Comparison of ENCODE assay signal across 2 cellular contexts in the genomic region with DNA sequence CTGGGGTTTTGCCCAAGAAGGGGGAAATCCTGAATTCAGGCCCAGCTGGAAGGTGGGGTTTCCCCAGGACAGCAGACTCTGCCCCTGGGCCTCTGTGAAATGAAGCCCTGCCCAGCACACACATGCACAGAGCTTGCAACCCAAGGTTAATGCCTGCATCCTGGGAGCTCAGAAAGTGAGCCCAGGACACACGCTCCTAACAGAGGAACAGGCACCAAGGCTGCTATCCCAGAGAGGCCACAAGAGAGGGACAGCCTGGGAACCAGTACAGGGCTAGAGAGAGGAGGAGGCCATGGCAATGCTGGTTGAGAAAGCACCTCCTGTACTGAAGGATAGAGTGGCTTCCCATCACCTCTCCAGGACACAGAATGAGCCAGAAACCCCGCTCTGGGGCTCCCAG.
TF ChIP-seq lines count a peak whose summit lies in the region.

No MANE protein-coding gene starts in this region.

TF ChIP-seq in HepG2, 621 proteins besides CTCF, POLR2A, EP300 and RAD21:
- no peak for TF ChIP-seq HOXA5 (CRISPR knock-in tag; IDR thresholded peaks at IDR 0.05)
- TF ChIP-seq CCAR2 (optimal IDR thresholded peaks at IDR 0.05; ENCODE audit: low read depth, low read length): no peak
- TF ChIP-seq, protein P1, sequence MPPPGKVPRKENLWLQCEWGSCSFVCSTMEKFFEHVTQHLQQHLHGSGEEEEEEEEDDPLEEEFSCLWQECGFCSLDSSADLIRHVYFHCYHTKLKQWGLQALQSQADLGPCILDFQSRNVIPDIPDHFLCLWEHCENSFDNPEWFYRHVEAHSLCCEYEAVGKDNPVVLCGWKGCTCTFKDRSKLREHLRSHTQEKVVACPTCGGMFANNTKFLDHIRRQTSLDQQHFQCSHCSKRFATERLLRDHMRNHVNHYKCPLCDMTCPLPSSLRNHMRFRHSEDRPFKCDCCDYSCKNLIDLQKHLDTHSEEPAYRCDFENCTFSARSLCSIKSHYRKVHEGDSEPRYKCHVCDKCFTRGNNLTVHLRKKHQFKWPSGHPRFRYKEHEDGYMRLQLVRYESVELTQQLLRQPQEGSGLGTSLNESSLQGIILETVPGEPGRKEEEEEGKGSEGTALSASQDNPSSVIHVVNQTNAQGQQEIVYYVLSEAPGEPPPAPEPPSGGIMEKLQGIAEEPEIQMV (CRISPR knock-in tag; IDR thresholded peaks at IDR 0.05; ENCODE audit: low read depth): no peak
- TF ChIP-seq HOXA9 (CRISPR knock-in tag; IDR thresholded peaks at IDR 0.05; ENCODE audit: borderline replicate concordance): no peak
- TF ChIP-seq HNRNPLL (IDR thresholded peaks at IDR 0.05; ENCODE audit: low read depth, low read length, poor library complexity, severe bottlenecking): no peak
- no peak for TF ChIP-seq TMF1 (CRISPR knock-in tag; IDR thresholded peaks at IDR 0.05; ENCODE audit: low read depth)
- no peak for TF ChIP-seq ZNF225 (CRISPR knock-in tag; IDR thresholded peaks at IDR 0.05)
- TF ChIP-seq NCOA2 (CRISPR knock-in tag; IDR thresholded peaks at IDR 0.05): no peak
- no peak for TF ChIP-seq NFE2L1 (CRISPR knock-in tag; IDR thresholded peaks at IDR 0.05; ENCODE audit: borderline replicate concordance)
- TF ChIP-seq ZNF326 (CRISPR knock-in tag; IDR thresholded peaks at IDR 0.05; ENCODE audit: borderline replicate concordance): no peak
- no peak for TF ChIP-seq ZNF577 (CRISPR knock-in tag; IDR thresholded peaks at IDR 0.05; ENCODE audit: borderline replicate concordance, low read depth)
- TF ChIP-seq, protein P2, sequence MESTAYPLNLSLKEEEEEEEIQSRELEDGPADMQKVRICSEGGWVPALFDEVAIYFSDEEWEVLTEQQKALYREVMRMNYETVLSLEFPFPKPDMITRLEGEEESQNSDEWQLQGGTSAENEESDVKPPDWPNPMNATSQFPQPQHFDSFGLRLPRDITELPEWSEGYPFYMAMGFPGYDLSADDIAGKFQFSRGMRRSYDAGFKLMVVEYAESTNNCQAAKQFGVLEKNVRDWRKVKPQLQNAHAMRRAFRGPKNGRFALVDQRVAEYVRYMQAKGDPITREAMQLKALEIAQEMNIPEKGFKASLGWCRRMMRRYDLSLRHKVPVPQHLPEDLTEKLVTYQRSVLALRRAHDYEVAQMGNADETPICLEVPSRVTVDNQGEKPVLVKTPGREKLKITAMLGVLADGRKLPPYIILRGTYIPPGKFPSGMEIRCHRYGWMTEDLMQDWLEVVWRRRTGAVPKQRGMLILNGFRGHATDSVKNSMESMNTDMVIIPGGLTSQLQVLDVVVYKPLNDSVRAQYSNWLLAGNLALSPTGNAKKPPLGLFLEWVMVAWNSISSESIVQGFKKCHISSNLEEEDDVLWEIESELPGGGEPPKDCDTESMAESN (CRISPR knock-in tag; conservative IDR thresholded peaks at IDR 0.05): no peak
- no peak for TF ChIP-seq SP1 (IDR thresholded peaks at IDR 0.05)
- TF ChIP-seq SP1 (CRISPR knock-in tag; IDR thresholded peaks at IDR 0.05): no peak
- TF ChIP-seq DR1 (CRISPR knock-in tag; IDR thresholded peaks at IDR 0.05): no peak

TF ChIP-seq in GM12878, 131 proteins besides CTCF, POLR2A, EP300 and RAD21:
- TF ChIP-seq, protein P3, sequence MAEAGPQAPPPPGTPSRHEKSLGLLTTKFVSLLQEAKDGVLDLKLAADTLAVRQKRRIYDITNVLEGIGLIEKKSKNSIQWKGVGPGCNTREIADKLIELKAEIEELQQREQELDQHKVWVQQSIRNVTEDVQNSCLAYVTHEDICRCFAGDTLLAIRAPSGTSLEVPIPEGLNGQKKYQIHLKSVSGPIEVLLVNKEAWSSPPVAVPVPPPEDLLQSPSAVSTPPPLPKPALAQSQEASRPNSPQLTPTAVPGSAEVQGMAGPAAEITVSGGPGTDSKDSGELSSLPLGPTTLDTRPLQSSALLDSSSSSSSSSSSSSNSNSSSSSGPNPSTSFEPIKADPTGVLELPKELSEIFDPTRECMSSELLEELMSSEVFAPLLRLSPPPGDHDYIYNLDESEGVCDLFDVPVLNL (IDR thresholded peaks at IDR 0.05; ENCODE audit: low read depth, low read length): no peak
- TF ChIP-seq HDAC6 (IDR thresholded peaks at IDR 0.05; ENCODE audit: unreplicated experiment) (no peak), EZH2 (IDR thresholded peaks at IDR 0.05; ENCODE audit: borderline replicate concordance, control insufficient read depth, low read depth, low read length) (no peak), GABPA (IDR thresholded peaks at IDR 0.05; ENCODE audit: low read depth) (no peak), ZZZ3 (IDR thresholded peaks at IDR 0.05; ENCODE audit: control insufficient read depth, insufficient read length, low read depth) (no peak), FOXK2 (IDR thresholded peaks at IDR 0.05) (no peak), GATAD2B (conservative IDR thresholded peaks at IDR 0.05; ENCODE audit: low read depth) (no peak), CEBPB (IDR thresholded peaks at IDR 0.05; ENCODE audit: borderline replicate concordance in 1 of 2, low read depth in 2 of 2, low read length in 2 of 2) (no peak), ZNF207 (IDR thresholded peaks at IDR 0.05; ENCODE audit: borderline replicate concordance) (no peak)
TF ChIP-seq in GM12878: peak in this region for 0.
